In the genomic region with DNA sequence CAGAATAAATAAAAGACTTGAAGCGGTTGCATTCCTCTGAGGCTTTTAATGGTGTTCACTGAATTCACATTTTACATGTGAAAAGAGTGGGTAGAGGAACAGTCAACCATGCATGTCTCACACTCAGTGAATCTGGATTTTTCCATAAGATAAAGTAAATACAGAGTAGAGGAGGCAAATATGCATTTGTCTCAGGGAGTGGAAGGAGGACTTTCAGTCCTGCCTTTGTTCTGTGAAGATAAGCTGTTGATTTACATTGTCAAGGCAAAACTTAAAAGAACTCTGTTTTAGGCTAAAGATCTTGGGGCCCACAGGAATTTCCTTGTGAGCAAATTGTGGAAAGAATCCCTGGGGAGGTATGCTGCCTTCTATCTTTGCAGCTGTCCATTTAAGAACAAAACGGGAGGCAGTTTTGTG, we compare ENCODE assay signal across 23 cellular contexts.
DNase-seq lines count a peak whose midpoint lies in the region; ATAC-seq and TF ChIP-seq lines count a peak whose summit lies in the region.
"Had no signal": no experiment of that assay in that cellular context is flagged by ENCODE, and none has a peak within 500 bp of the region (broad histone marks: within the 10 kb centered on the region; RNA-seq: fewer than 3 reads in every experiment).

No MANE protein-coding gene starts in this region.

- H3K27ac ChIP-seq in neural progenitor cell, result peak overlapping the region; percentile 73
- H3K27ac ChIP-seq: A549, adrenal gland, cardiac muscle cell, neutrophil had no signal

- ATAC-seq in HG03175 (IDR thresholded peaks at IDR 0.05; ENCODE audit: unreplicated experiment), result no peak
- ATAC-seq: A549; activated CD8-positive, alpha-beta memory T cell treated with anti-CD3 and anti-CD28 coated beads, Interleukin-2, amount 10 ng/mL, durations not matched to agents 7 days and 5 days; activated T-cell treated with anti-CD3 and anti-CD28 coated beads, Interleukin-2, amount 50 U/mL, for 72 hours; HCT116 had no signal

- H3K36me3 ChIP-seq in H7 (replicated peaks; ENCODE audit: control insufficient read depth, insufficient read depth, low read length) (no peaks in the 10 kb centered on the region), neural progenitor cell (no peaks in the 10 kb centered on the region)
- H3K36me3 ChIP-seq: adrenal gland, cardiac muscle cell, neutrophil had no signal

- no peaks in the 10 kb centered on the region for H3K27me3 ChIP-seq in H7 (ENCODE audit: control insufficient read depth, insufficient read depth, low read length)
- no peaks in the 10 kb centered on the region for H3K27me3 ChIP-seq in neural progenitor cell
- H3K27me3 ChIP-seq: adrenal gland, cardiac muscle cell, neutrophil had no signal

- TF ChIP-seq CTCF in neural progenitor cell (IDR thresholded peaks at IDR 0.05), result no peak

- H3K4me2 ChIP-seq in neural progenitor cell, result peak overlapping the region; percentile 0
- H3K4me2 ChIP-seq: A549 had no signal

- H3K27me3 Mint-ChIP-seq in neural progenitor cell (ENCODE audit: insufficient read depth, low read depth), result peaks cover 3% of the 10 kb centered on the region
- H3K27me3 Mint-ChIP-seq: activated CD8-positive, alpha-beta memory T cell treated with anti-CD3 and anti-CD28 coated beads, Interleukin-2, amount 10 ng/mL, durations not matched to agents 7 days and 5 days; CD8-positive, alpha-beta memory T cell; progenitor cell of endocrine pancreas; type B pancreatic cell had no signal

- DNase-seq in H7, result peak; percentile 8
- DNase-seq in astrocyte of the hippocampus (ENCODE audit: low read depth, low spot score), result peak; percentile 64
- peak; percentile 14 for DNase-seq in iPS-NIHi11 (ENCODE audit: low spot score)
- peak; percentile 40 for DNase-seq in neural progenitor cell (ENCODE audit: low spot score)
- no peak for DNase-seq in mucosa of gallbladder (ENCODE audit: low spot score)
- no peak for DNase-seq in COLO668 (lab: John Stamatoyannopoulos, UW; ENCODE audit: unreplicated experiment)
- no peak for DNase-seq in NCI-H1930 (lab: John Stamatoyannopoulos, UW)
- DNase-seq: activated CD4-positive, alpha-beta T cell treated with anti-CD3 and anti-CD28 coated beads, Interleukin-2, amount 50 U/mL, for 1 hour; activated CD8-positive, alpha-beta memory T cell treated with anti-CD3 and anti-CD28 coated beads, Interleukin-2, amount 10 ng/mL, durations not matched to agents 7 days and 5 days; activated naive CD4-positive, alpha-beta T cell treated with Interleukin-2 at 50 U/mL for 16 hours; activated T-cell treated with anti-CD3 and anti-CD28 coated beads, Interleukin-2, amount 50 U/mL, for 72 hours; adrenal gland; CD8-positive, alpha-beta memory T cell; NCI-H2081 treated with DMSO at 0.1 percent for 48 hours; NCI-H774; stimulated activated CD4-positive, alpha-beta T cell treated with anti-CD3 and anti-CD28 coated beads, Interleukin-1b, Interleukin-23, amount 100 ng/mL, for 48 hours had no signal

- H3K4me1 Mint-ChIP-seq in neural progenitor cell, result peaks cover 37% of the 10 kb centered on the region
- H3K4me1 Mint-ChIP-seq: activated CD8-positive, alpha-beta memory T cell treated with anti-CD3 and anti-CD28 coated beads, Interleukin-2, amount 10 ng/mL, durations not matched to agents 7 days and 5 days; CD8-positive, alpha-beta memory T cell had no signal

- peaks cover 24% of the 10 kb centered on the region for H3F3A ChIP-seq in neural progenitor cell (ENCODE audit: low read depth)

- H3K4me3 ChIP-seq in H7 (ENCODE audit: insufficient read depth, low read depth, low read length), result no peak overlapping the region
- H3K4me3 ChIP-seq in neural progenitor cell, result no peak overlapping the region
- H3K4me3 ChIP-seq: A549, adrenal gland, cardiac muscle cell had no signal

- peaks cover 9% of the 10 kb centered on the region for H3K4me1 ChIP-seq in neural progenitor cell
- H3K4me1 ChIP-seq: A549, adrenal gland had no signal

- no peaks in the 10 kb centered on the region for H3K79me2 ChIP-seq in neural progenitor cell (ENCODE audit: low read depth)

- H3K36me3 Mint-ChIP-seq in neural progenitor cell, result peaks cover 4% of the 10 kb centered on the region
- H3K36me3 Mint-ChIP-seq: activated CD8-positive, alpha-beta memory T cell treated with anti-CD3 and anti-CD28 coated beads, Interleukin-2, amount 10 ng/mL, durations not matched to agents 7 days and 5 days; CD8-positive, alpha-beta memory T cell; type B pancreatic cell had no signal

- H3K9ac ChIP-seq in neural progenitor cell, result no peak overlapping the region

- no peaks in the 10 kb centered on the region for H4K20me1 ChIP-seq in neural progenitor cell (ENCODE audit: low read depth)

- no peaks in the 10 kb centered on the region for H3K9me3 ChIP-seq in neural progenitor cell (ENCODE audit: low read depth)
- H3K9me3 ChIP-seq: A549, adrenal gland, neutrophil had no signal

- peaks cover 13% of the 10 kb centered on the region for H3K9me3 Mint-ChIP-seq in neural progenitor cell

- peak overlapping the region; percentile 97 for H3K27ac Mint-ChIP-seq in neural progenitor cell
- H3K27ac Mint-ChIP-seq: activated CD8-positive, alpha-beta memory T cell treated with anti-CD3 and anti-CD28 coated beads, Interleukin-2, amount 10 ng/mL, durations not matched to agents 7 days and 5 days; activated T-cell treated with anti-CD3 and anti-CD28 coated beads, Interleukin-2, amount 50 U/mL, for 72 hours; CD8-positive, alpha-beta memory T cell; progenitor cell of endocrine pancreas; type B pancreatic cell had no signal

- H3K4me3 Mint-ChIP-seq in neural progenitor cell, result no peak overlapping the region
- H3K4me3 Mint-ChIP-seq: activated CD8-positive, alpha-beta memory T cell treated with anti-CD3 and anti-CD28 coated beads, Interleukin-2, amount 10 ng/mL, durations not matched to agents 7 days and 5 days; activated T-cell treated with anti-CD3 and anti-CD28 coated beads, Interleukin-2, amount 50 U/mL, for 72 hours; CD8-positive, alpha-beta memory T cell; type B pancreatic cell had no signal

- H2AFZ ChIP-seq in neural progenitor cell (replicated peaks), result no peak overlapping the region

Comparison
In these comparisons a context has a peak if more than half of its experiments do, and no peak if none do; other contexts are left out.
1. DNase-seq: peak in H7 (single experiment), astrocyte of the hippocampus (single experiment), iPS-NIHi11 (single experiment) and neural progenitor cell (single experiment); none in mucosa of gallbladder (single experiment), COLO668 (single experiment) and NCI-H1930 (0 of 2).